ENCODE assay signal across 8 cellular contexts in genomic region chr3:196650740-196651311, GRCh38. TPM values are rescaled to one million over a fixed set of nuclear protein-coding genes. Genes with fewer than 3 reads are reported as not detected.
DNase-seq lines count a peak whose midpoint lies in the region; ATAC-seq and TF ChIP-seq lines count a peak whose summit lies in the region.

No MANE protein-coding gene starts in this region.

- H3K9me3 Mint-ChIP-seq in stimulated activated effector memory CD8-positive, alpha-beta T cell treated with anti-CD3 and anti-CD28 coated beads, Interleukin-12 subunit alpha, Interleukin-12 subunit beta, amount 100 ng/mL, for 72 hours = no peaks in the 10 kb centered on the region

- TF ChIP-seq POLR2A in gastroesophageal sphincter (IDR thresholded peaks at IDR 0.05) = no peak

- TF ChIP-seq CTCF in gastroesophageal sphincter (IDR thresholded peaks at IDR 0.05) = no peak

- H3K36me3 ChIP-seq in gastroesophageal sphincter = peaks cover 0 to 24% of the 10 kb centered on the region in 2 donors

- no peak overlapping the region for H3K4me3 Mint-ChIP-seq in T-helper 17 cell
- H3K4me3 Mint-ChIP-seq in stimulated activated effector memory CD8-positive, alpha-beta T cell treated with anti-CD3 and anti-CD28 coated beads, Interleukin-12 subunit alpha, Interleukin-12 subunit beta, amount 100 ng/mL, for 72 hours = no peak overlapping the region

- ATAC-seq in T-helper 17 cell = peak; percentile 40
- ATAC-seq in gastroesophageal sphincter = peak; percentile 95
- peak; percentile 74 for ATAC-seq in stimulated activated effector memory CD8-positive, alpha-beta T cell treated with anti-CD3 and anti-CD28 coated beads, Interleukin-12 subunit alpha, Interleukin-12 subunit beta, amount 100 ng/mL, for 72 hours
- ATAC-seq in HG03457 (IDR thresholded peaks at IDR 0.05; ENCODE audit: unreplicated experiment) = no peak
- no peak for ATAC-seq in GM21619 (IDR thresholded peaks at IDR 0.05; ENCODE audit: unreplicated experiment)

- no peaks in the 10 kb centered on the region for H3K36me3 Mint-ChIP-seq in T-helper 17 cell (ENCODE audit: low read depth)
- peaks cover 51% of the 10 kb centered on the region for H3K36me3 Mint-ChIP-seq in stimulated activated effector memory CD8-positive, alpha-beta T cell treated with anti-CD3 and anti-CD28 coated beads, Interleukin-12 subunit alpha, Interleukin-12 subunit beta, amount 100 ng/mL, for 72 hours

- peak overlapping the region; percentile 86 for H3K27ac Mint-ChIP-seq in T-helper 17 cell
- peak overlapping the region; percentile 48 for H3K27ac Mint-ChIP-seq in stimulated activated effector memory CD8-positive, alpha-beta T cell treated with anti-CD3 and anti-CD28 coated beads, Interleukin-12 subunit alpha, Interleukin-12 subunit beta, amount 100 ng/mL, for 72 hours

- 0 to 10% methylated on average over 1 to 4 of the region's 6 CpGs for WGBS in gastroesophageal sphincter (ENCODE audit: low coverage in 1 of 2), 2 donors

- peak overlapping the region in 3 of 4 donors; percentile 52 to 77 (median 57) for H3K27ac ChIP-seq in gastroesophageal sphincter

- H3K9me3 ChIP-seq in T-helper 17 cell (ENCODE audit: control insufficient read depth, low read length, poor library complexity, severe bottlenecking) = no peaks in the 10 kb centered on the region
- H3K9me3 ChIP-seq in gastroesophageal sphincter = no peaks in the 10 kb centered on the region

- no peaks in the 10 kb centered on the region for H3K27me3 ChIP-seq in gastroesophageal sphincter

- no peak for TF ChIP-seq EP300 in gastroesophageal sphincter (IDR thresholded peaks at IDR 0.05)

- no peak overlapping the region for H3K4me3 ChIP-seq in gastroesophageal sphincter

- H3K27me3 Mint-ChIP-seq in T-helper 17 cell = no peaks in the 10 kb centered on the region

- peaks cover 40% of the 10 kb centered on the region for H3K4me1 Mint-ChIP-seq in T-helper 17 cell
- H3K4me1 Mint-ChIP-seq in stimulated activated effector memory CD8-positive, alpha-beta T cell treated with anti-CD3 and anti-CD28 coated beads, Interleukin-12 subunit alpha, Interleukin-12 subunit beta, amount 100 ng/mL, for 72 hours = peaks cover 40% of the 10 kb centered on the region

- DNase-seq in AML-193 (lab: John Stamatoyannopoulos, UW) (peak; percentile 98 to 99), HT-29 (ENCODE audit: low spot score) (peak; percentile 42), T-helper 17 cell (no peak), NK-92 (lab: John Stamatoyannopoulos, UW; ENCODE audit: unreplicated experiment) (no peak)
- no peak for DNase-seq in stimulated activated effector memory CD8-positive, alpha-beta T cell treated with anti-CD3 and anti-CD28 coated beads, Interleukin-12 subunit alpha, Interleukin-12 subunit beta, amount 100 ng/mL, for 72 hours (ENCODE audit: low spot score in 2 of 2)

- peaks cover 0 to 35% (median 10%) of the 10 kb centered on the region in 3 donors for H3K4me1 ChIP-seq in gastroesophageal sphincter

RNA-seq across cellular contexts. Expression of gene NRROS, which starts 11.3 kb away (rescaled TPM):
- not detected in 2 replicates for total RNA-seq in HT-29 (2014; rRNA removed; shearing (Covaris generic))
- total RNA-seq in T-helper 17 cell (10 to 100 TPM; 15.1 to 15.5 TPM), gastroesophageal sphincter (10 to 100 TPM in 1 of 4 donors, 1 to 10 TPM in 3; 6.6 to 14.2 (median 8.4) TPM)

Comparison
In these comparisons a context has a peak if more than half of its experiments do, and no peak if none do; other contexts are left out.
1. DNase-seq: peak in AML-193 (2 of 2) and HT-29 (single experiment); none in T-helper 17 cell (0 of 3), stimulated activated effector memory CD8-positive, alpha-beta T cell treated with anti-CD3 and anti-CD28 coated beads, Interleukin-12 subunit alpha, Interleukin-12 subunit beta, amount 100 ng/mL, for 72 hours (0 of 2) and NK-92 (single experiment).
2. ATAC-seq: peak in T-helper 17 cell (single experiment), gastroesophageal sphincter (single experiment) and stimulated activated effector memory CD8-positive, alpha-beta T cell treated with anti-CD3 and anti-CD28 coated beads, Interleukin-12 subunit alpha, Interleukin-12 subunit beta, amount 100 ng/mL, for 72 hours (single experiment); none in HG03457 (single experiment) and GM21619 (single experiment).